11 cellular contexts compared by ENCODE assay signal in the genomic region with DNA sequence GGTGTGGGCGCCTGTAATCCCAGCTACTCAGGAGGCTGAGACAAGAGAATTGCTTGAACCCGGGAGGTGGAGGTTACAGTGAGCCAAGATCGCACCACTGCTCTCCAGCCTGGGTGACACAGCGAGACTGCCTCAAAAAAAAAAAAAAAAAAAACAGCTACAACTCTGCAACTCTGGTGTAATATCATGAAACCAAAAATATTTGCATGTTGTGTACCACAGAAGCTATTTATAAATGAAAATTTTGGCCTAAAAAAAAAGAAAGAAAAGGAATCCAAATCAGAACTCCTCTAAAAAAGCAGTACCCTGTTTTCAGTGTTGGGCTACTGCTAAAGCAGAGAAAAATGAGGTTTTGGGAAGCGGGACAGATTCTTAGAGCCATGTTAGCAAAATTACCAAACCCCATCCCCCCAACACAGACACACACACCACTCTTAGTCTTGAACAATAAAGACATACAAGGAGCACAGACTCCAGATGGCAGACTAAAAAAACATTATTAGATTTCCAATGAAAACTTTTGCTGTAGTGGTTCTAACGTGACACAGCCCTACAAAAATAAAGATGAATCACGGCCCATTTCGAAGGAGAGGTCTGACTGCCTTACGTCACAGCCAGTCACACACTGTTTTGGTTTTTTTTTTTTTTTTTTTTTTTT. TPM values are rescaled to one million over a fixed set of nuclear protein-coding genes. Genes with fewer than 3 reads are reported as not detected.
A peak's percentile ranks its signal among the peaks of the same experiment; 100 is the strongest.
DNase-seq lines count a peak whose midpoint lies in the region; ATAC-seq and TF ChIP-seq lines count a peak whose summit lies in the region.
"Had no signal": no experiment of that assay in that cellular context is flagged by ENCODE, and none has a peak within 500 bp of the region (broad histone marks: within the 10 kb centered on the region; RNA-seq: fewer than 3 reads in every experiment).

No MANE protein-coding gene starts in this region.

- CTCF ChIA-PET in HEK293 (lab: Yijun Ruan, JAX), result no interaction called here
- CTCF ChIA-PET in CD4-positive, alpha-beta T cell (lab: Charles Lee), result no interaction called here
- CTCF ChIA-PET in activated CD4-positive, alpha-beta memory T cell treated with anti-CD3 and anti-CD28 coated beads, Interleukin-2, amount 10 ng/mL, durations not matched to agents 7 days and 5 days (lab: Charles Lee), result no interaction called here

- H3K27ac Mint-ChIP-seq in CD4-positive, alpha-beta T cell, result no peak overlapping the region
- no peak overlapping the region for H3K27ac Mint-ChIP-seq in activated CD4-positive, alpha-beta memory T cell treated with anti-CD3 and anti-CD28 coated beads, Interleukin-2, amount 10 ng/mL, durations not matched to agents 7 days and 5 days
- H3K27ac Mint-ChIP-seq: neural progenitor cell had no signal

- no peak for ATAC-seq in CD4-positive, alpha-beta T cell (ENCODE audit: poor library complexity)
- ATAC-seq in HG03159 (IDR thresholded peaks at IDR 0.05; ENCODE audit: unreplicated experiment), result no peak

- TF ChIP-seq CTCF in HEK293 (tag by site-specific recombination; IDR thresholded peaks at IDR 0.05), result no peak
- no peak for TF ChIP-seq CTCF in CD4-positive, alpha-beta T cell (IDR thresholded peaks at IDR 0.05)

- no peaks in the 10 kb centered on the region for H3K36me3 ChIP-seq in HEK293 (ENCODE audit: control insufficient read depth in 2 of 2, insufficient read depth in 1 of 2, low read length in 2 of 2)
- H3K36me3 ChIP-seq: SJSA1 had no signal

- H3K4me1 ChIP-seq in HEK293 (ENCODE audit: control insufficient read depth, insufficient read depth, low read length), result no peaks in the 10 kb centered on the region
- H3K4me1 ChIP-seq: neural progenitor cell, SJSA1 had no signal

- H3K9me3 Mint-ChIP-seq in CD4-positive, alpha-beta T cell, result no peaks in the 10 kb centered on the region
- H3K9me3 Mint-ChIP-seq in activated CD4-positive, alpha-beta memory T cell treated with anti-CD3 and anti-CD28 coated beads, Interleukin-2, amount 10 ng/mL, durations not matched to agents 7 days and 5 days, result peaks cover 4% of the 10 kb centered on the region

- H3K9me3 ChIP-seq in HEK293 (ENCODE audit: control insufficient read depth, insufficient read depth, low read depth, low read length), result no peaks in the 10 kb centered on the region
- H3K9me3 ChIP-seq in CD4-positive, alpha-beta T cell (ENCODE audit: control insufficient read depth, low read length), result no peaks in the 10 kb centered on the region

- no peaks in the 10 kb centered on the region for H3K36me3 Mint-ChIP-seq in CD4-positive, alpha-beta T cell (ENCODE audit: low read depth)
- H3K36me3 Mint-ChIP-seq in activated CD4-positive, alpha-beta memory T cell treated with anti-CD3 and anti-CD28 coated beads, Interleukin-2, amount 10 ng/mL, durations not matched to agents 7 days and 5 days (ENCODE audit: low read depth), result no peaks in the 10 kb centered on the region

- DNase-seq in AG08396 (ENCODE audit: low spot score) (peak; percentile 77), amniotic stem cell (lab: John Stamatoyannopoulos, UW) (peak; percentile 3), kidney glomerular epithelial cell (lab: John Stamatoyannopoulos, UW) (peak; percentile 32), GM19238 (ENCODE audit: insufficient read length, low spot score) (no peak)
- DNase-seq in CD4-positive, alpha-beta T cell, result no peak
- DNase-seq in activated CD4-positive, alpha-beta memory T cell treated with anti-CD3 and anti-CD28 coated beads, Interleukin-2, amount 10 ng/mL, durations not matched to agents 7 days and 5 days, result no peak

- H3K4me3 ChIP-seq in HEK293 (ENCODE audit: low read depth, low read length), result no peak overlapping the region
- H3K4me3 ChIP-seq: neural progenitor cell, SJSA1 had no signal

- no peaks in the 10 kb centered on the region for H3K27me3 ChIP-seq in CD4-positive, alpha-beta T cell (ENCODE audit: control insufficient read depth, insufficient read depth, low read length)
- H3K27me3 ChIP-seq: neural progenitor cell, SJSA1 had no signal

- no peak overlapping the region for H3K4me3 Mint-ChIP-seq in CD4-positive, alpha-beta T cell
- no peak overlapping the region for H3K4me3 Mint-ChIP-seq in activated CD4-positive, alpha-beta memory T cell treated with anti-CD3 and anti-CD28 coated beads, Interleukin-2, amount 10 ng/mL, durations not matched to agents 7 days and 5 days
- H3K4me3 Mint-ChIP-seq: neural progenitor cell had no signal

- POLR2A ChIA-PET in HEK293 (lab: Yijun Ruan, JAX), result interaction anchor here (0.6 kb wide), 2 partner anchors 28 to 375 kb away, joined by 3 to 5 read pairs; no protein-coding TSS in a partner anchor
- POLR2A ChIA-PET in CD4-positive, alpha-beta T cell (lab: Charles Lee), result no interaction called here
- POLR2A ChIA-PET in activated CD4-positive, alpha-beta memory T cell treated with anti-CD3 and anti-CD28 coated beads, Interleukin-2, amount 10 ng/mL, durations not matched to agents 7 days and 5 days (lab: Charles Lee), result no interaction called here

- intact Hi-C loops in CD4-positive, alpha-beta T cell (cut with DNase I, micrococcal nuclease), result no loop called here

- H3K4me1 Mint-ChIP-seq in CD4-positive, alpha-beta T cell (ENCODE audit: low read depth), result no peaks in the 10 kb centered on the region
- no peaks in the 10 kb centered on the region for H3K4me1 Mint-ChIP-seq in activated CD4-positive, alpha-beta memory T cell treated with anti-CD3 and anti-CD28 coated beads, Interleukin-2, amount 10 ng/mL, durations not matched to agents 7 days and 5 days
- H3K4me1 Mint-ChIP-seq: neural progenitor cell had no signal

- no peak overlapping the region for H3K27ac ChIP-seq in HEK293 (ENCODE audit: extremely low read depth, low read depth, low read length)
- no peak overlapping the region for H3K27ac ChIP-seq in CD4-positive, alpha-beta T cell (ENCODE audit: low read depth, low read length)
- H3K27ac ChIP-seq: C4-2B, neural progenitor cell, SJSA1 had no signal

- H3K27me3 Mint-ChIP-seq in CD4-positive, alpha-beta T cell, result no peaks in the 10 kb centered on the region
- H3K27me3 Mint-ChIP-seq in activated CD4-positive, alpha-beta memory T cell treated with anti-CD3 and anti-CD28 coated beads, Interleukin-2, amount 10 ng/mL, durations not matched to agents 7 days and 5 days, result no peaks in the 10 kb centered on the region

TF ChIP-seq in HEK293, 187 proteins besides CTCF, POLR2A, EP300 and RAD21 (continues in another document):
- TF ChIP-seq ZNF501 (tag by site-specific recombination; IDR thresholded peaks at IDR 0.05) (no peak), ZEB2 (tag by site-specific recombination; IDR thresholded peaks at IDR 0.05) (peak; percentile 24; the same call in 1 of the 2 replicates), ZNF2 (tag by site-specific recombination; IDR thresholded peaks at IDR 0.05) (no peak), ZNF701 (tag by site-specific recombination; IDR thresholded peaks at IDR 0.05) (no peak), ZNF580 (tag by site-specific recombination; IDR thresholded peaks at IDR 0.05) (no peak), OSR2 (tag by site-specific recombination; IDR thresholded peaks at IDR 0.05) (no peak), ZNF785 (tag by site-specific recombination; IDR thresholded peaks at IDR 0.05) (no peak), SETDB1 (IDR thresholded peaks at IDR 0.05; ENCODE audit: insufficient read length, low read length) (no peak), KLF16 (tag by site-specific recombination; IDR thresholded peaks at IDR 0.05) (no peak), ZNF549 (tag by site-specific recombination; IDR thresholded peaks at IDR 0.05) (no peak), ZNF596 (tag by site-specific recombination; IDR thresholded peaks at IDR 0.05) (no peak), ZBTB26 (tag by site-specific recombination; optimal IDR thresholded peaks at IDR 0.05) (no peak), ZBTB20 (tag by site-specific recombination; IDR thresholded peaks at IDR 0.05) (no peak)
- TF ChIP-seq, protein P1, sequence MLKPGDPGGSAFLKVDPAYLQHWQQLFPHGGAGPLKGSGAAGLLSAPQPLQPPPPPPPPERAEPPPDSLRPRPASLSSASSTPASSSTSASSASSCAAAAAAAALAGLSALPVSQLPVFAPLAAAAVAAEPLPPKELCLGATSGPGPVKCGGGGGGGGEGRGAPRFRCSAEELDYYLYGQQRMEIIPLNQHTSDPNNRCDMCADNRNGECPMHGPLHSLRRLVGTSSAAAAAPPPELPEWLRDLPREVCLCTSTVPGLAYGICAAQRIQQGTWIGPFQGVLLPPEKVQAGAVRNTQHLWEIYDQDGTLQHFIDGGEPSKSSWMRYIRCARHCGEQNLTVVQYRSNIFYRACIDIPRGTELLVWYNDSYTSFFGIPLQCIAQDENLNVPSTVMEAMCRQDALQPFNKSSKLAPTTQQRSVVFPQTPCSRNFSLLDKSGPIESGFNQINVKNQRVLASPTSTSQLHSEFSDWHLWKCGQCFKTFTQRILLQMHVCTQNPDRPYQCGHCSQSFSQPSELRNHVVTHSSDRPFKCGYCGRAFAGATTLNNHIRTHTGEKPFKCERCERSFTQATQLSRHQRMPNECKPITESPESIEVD (tag by site-specific recombination; IDR thresholded peaks at IDR 0.05), result 0 out of 2 replicates have a peak, but pooled peaks have one; percentile 7

RNA-seq across cellular contexts. Expression of gene INSR, which starts 51.5 kb away (rescaled TPM):
- total RNA-seq in CD4-positive, alpha-beta T cell, result 1 to 10 TPM; 1.8 to 3.0 TPM
- 1 to 10 TPM in 1 of 2 experiments, under 1 TPM in 1; 0.90 to 1.3 TPM for total RNA-seq in activated CD4-positive, alpha-beta memory T cell treated with anti-CD3 and anti-CD28 coated beads, Interleukin-2, amount 10 ng/mL, durations not matched to agents 7 days and 5 days

Comparison
In these comparisons a context has a peak if more than half of its experiments do, and no peak if none do; other contexts are left out.
1. DNase-seq: peak in AG08396 (single experiment), amniotic stem cell (single experiment) and kidney glomerular epithelial cell (single experiment); none in CD4-positive, alpha-beta T cell (0 of 10), GM19238 (single experiment) and activated CD4-positive, alpha-beta memory T cell treated with anti-CD3 and anti-CD28 coated beads, Interleukin-2, amount 10 ng/mL, durations not matched to agents 7 days and 5 days (single experiment).